In the genomic region with DNA sequence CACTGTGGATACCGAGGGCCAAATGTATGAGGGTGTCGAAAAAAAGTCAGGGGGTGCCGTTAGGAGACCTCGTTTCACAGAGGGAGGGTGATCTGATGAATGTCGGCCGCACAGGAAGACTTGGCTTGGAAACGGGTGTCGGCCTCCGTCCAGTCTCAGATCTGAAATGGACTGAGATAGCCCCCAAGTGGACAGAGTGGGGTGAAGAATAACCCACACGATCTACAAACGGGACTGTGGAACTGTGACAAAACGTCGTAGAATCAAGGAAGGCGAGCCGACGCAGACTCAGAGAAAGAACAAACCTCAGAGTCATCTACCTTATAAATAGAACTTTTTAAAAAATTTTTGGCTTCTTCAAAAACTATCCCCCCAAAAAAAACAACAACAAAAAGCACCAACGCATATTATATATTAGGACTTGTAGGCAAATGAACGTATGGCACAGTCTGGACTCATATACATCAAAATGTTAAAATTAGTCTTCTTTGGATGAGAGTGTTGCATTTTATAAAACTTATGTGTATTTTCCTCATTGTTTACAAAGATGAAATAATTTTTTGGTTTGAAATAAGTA, we compare ENCODE assay signal across 8 cellular contexts.
DNase-seq lines count a peak whose midpoint lies in the region; ATAC-seq, FAIRE-seq and TF ChIP-seq lines count a peak whose summit lies in the region.

No MANE protein-coding gene starts in this region.

- H3K4me3 Mint-ChIP-seq in CD8-positive, alpha-beta T cell = peak overlapping the region; percentile 91
- peak overlapping the region; percentile 90 for H3K4me3 Mint-ChIP-seq in activated CD8-positive, alpha-beta memory T cell treated with anti-CD3 and anti-CD28 coated beads, Interleukin-2, amount 10 ng/mL, durations not matched to agents 7 days and 5 days

- CTCF ChIA-PET in CD8-positive, alpha-beta T cell (lab: Charles Lee) = interaction anchor here (0.6 to 3.9 kb wide), 2 partner anchors 272 to 273 kb away, joined by 3 to 26 read pairs; no protein-coding TSS in a partner anchor
- CTCF ChIA-PET in activated CD8-positive, alpha-beta memory T cell treated with anti-CD3 and anti-CD28 coated beads, Interleukin-2, amount 10 ng/mL, durations not matched to agents 7 days and 5 days (lab: Charles Lee) = interaction anchor here (0.7 to 5.5 kb wide), 9 partner anchors 11 to 286 kb away, joined by 4 to 63 read pairs (median 10); no protein-coding TSS in a partner anchor
- CTCF ChIA-PET in endothelial cell of umbilical vein (lab: Charles Lee) = interaction anchor here (1.0 to 2.7 kb wide), 10 partner anchors 31 to 286 kb away, joined by 4 to 81 read pairs (median 8); partner anchors contain the start of gene IRF2

- H3K27ac Mint-ChIP-seq in CD8-positive, alpha-beta T cell = peak overlapping the region; percentile 100
- peak overlapping the region; percentile 95 for H3K27ac Mint-ChIP-seq in activated CD8-positive, alpha-beta memory T cell treated with anti-CD3 and anti-CD28 coated beads, Interleukin-2, amount 10 ng/mL, durations not matched to agents 7 days and 5 days

- ATAC-seq in CD8-positive, alpha-beta T cell = peak; percentile 45
- peak; percentile 32 for ATAC-seq in GM19455 (IDR thresholded peaks at IDR 0.05; ENCODE audit: unreplicated experiment)
- peak; percentile 61 for ATAC-seq in activated CD8-positive, alpha-beta memory T cell treated with anti-CD3 and anti-CD28 coated beads, Interleukin-2, amount 10 ng/mL, durations not matched to agents 7 days and 5 days

- no peaks in the 10 kb centered on the region for H3K9me3 Mint-ChIP-seq in CD8-positive, alpha-beta T cell
- H3K9me3 Mint-ChIP-seq in activated CD8-positive, alpha-beta memory T cell treated with anti-CD3 and anti-CD28 coated beads, Interleukin-2, amount 10 ng/mL, durations not matched to agents 7 days and 5 days (ENCODE audit: low read depth) = no peaks in the 10 kb centered on the region

- H3K36me3 ChIP-seq in CD8-positive, alpha-beta T cell (ENCODE audit: insufficient read depth, low read length) = no peaks in the 10 kb centered on the region
- no peaks in the 10 kb centered on the region for H3K36me3 ChIP-seq in endothelial cell of umbilical vein (ENCODE audit: control insufficient read depth in 2 of 2, extremely low read depth in 1 of 2, insufficient read depth in 2 of 2, low read length in 2 of 2)

- no peaks in the 10 kb centered on the region for H4K20me1 ChIP-seq in endothelial cell of umbilical vein (replicated peaks; ENCODE audit: control insufficient read depth, extremely low read depth, insufficient read depth, low read length)

- intact Hi-C loops in CD8-positive, alpha-beta T cell (cut with DNase I, micrococcal nuclease) = loop anchor here (1.0 to 10.0 kb wide), 12 partner anchors 110 to 1654 kb away; partner anchors contain the start of genes CDKN2AIP (in 1 of the 2), CYP4V2 (in 1 of the 2), RWDD4 (in 1 of the 2) and SLC25A4 (in 1 of the 2)
- intact Hi-C loops in endothelial cell of umbilical vein (cut with micrococcal nuclease) = loop anchor here (1.0 to 5.0 kb wide), 9 partner anchors 37 to 1036 kb away; partner anchors contain the start of genes CASP3, CENPU and PRIMPOL

- peak overlapping the region; percentile 84 for H3K27ac ChIP-seq in CD8-positive, alpha-beta T cell (ENCODE audit: low read depth, low read length)
- H3K27ac ChIP-seq in endothelial cell of umbilical vein (ENCODE audit: insufficient read depth, low read depth, low read length) = peak overlapping the region; percentile 97

- peak overlapping the region; percentile 93 for H3K9ac ChIP-seq in endothelial cell of umbilical vein (replicated peaks; ENCODE audit: extremely low read depth, insufficient read depth, low read length)

- TF ChIP-seq CTCF in CD8-positive, alpha-beta T cell (IDR thresholded peaks at IDR 0.05) = peak; percentile 36
- TF ChIP-seq CTCF in endothelial cell of umbilical vein (IDR thresholded peaks at IDR 0.05; ENCODE audit: extremely low read depth in 1 of 2, insufficient read depth in 1 of 2, low read depth in 1 of 2, low read length in 2 of 2) = peak; percentile 60 to 66

- H3K4me2 ChIP-seq in endothelial cell of umbilical vein (ENCODE audit: insufficient read depth, low read length) = peak overlapping the region; percentile 99

- peak overlapping the region; percentile 57 for H3K4me3 ChIP-seq in CD8-positive, alpha-beta T cell (ENCODE audit: low read depth, low read length)
- H3K4me3 ChIP-seq in endothelial cell of umbilical vein (replicated peaks in 1 of 3; ENCODE audit: insufficient read depth in 1 of 3, low read depth in 1 of 3, low read length in 3 of 3) = peak overlapping the region; percentile 69 to 86 (median 71)

- peaks cover 33% of the 10 kb centered on the region for H3K4me1 ChIP-seq in CD8-positive, alpha-beta T cell (ENCODE audit: insufficient read depth, low read length)
- H3K4me1 ChIP-seq in endothelial cell of umbilical vein (ENCODE audit: control insufficient read depth, extremely low read depth, insufficient read depth, low read length) = peaks cover 28% of the 10 kb centered on the region

- H3K79me2 ChIP-seq in endothelial cell of umbilical vein (ENCODE audit: control insufficient read depth, insufficient read depth, low read length) = no peaks in the 10 kb centered on the region

- FAIRE-seq in endothelial cell of umbilical vein (lab: Jason Lieb, UNC) = peak; percentile 54

- DNase-seq in CD8-positive, alpha-beta T cell = peak; percentile 38 to 81 (median 58)
- DNase-seq in HPDE6-E6E7 (ENCODE audit: extremely low spot score) (peak; percentile 83), NOMO-1 treated with DMSO at 0.1 percent for 48 hours (lab: John Stamatoyannopoulos, UW; ENCODE audit: unreplicated experiment) (peak; percentile 90), endothelial cell of umbilical vein (ENCODE audit: low read depth, low spot score) (peak; percentile 92), middle frontal gyrus (ENCODE audit: extremely low spot score, low spot score) (peak; percentile 87)
- DNase-seq in activated CD8-positive, alpha-beta memory T cell treated with anti-CD3 and anti-CD28 coated beads, Interleukin-2, amount 10 ng/mL, durations not matched to agents 7 days and 5 days = peak; percentile 85
- DNase-seq in stimulated activated CD8-positive, alpha-beta memory T cell treated with anti-CD3 and anti-CD28 coated beads, Interleukin-2, amount 100 ng/mL, for 48 hours (ENCODE audit: low read depth in 2 of 2) = peak; percentile 32 to 35

- H3K36me3 Mint-ChIP-seq in CD8-positive, alpha-beta T cell = peaks cover 14% of the 10 kb centered on the region
- H3K36me3 Mint-ChIP-seq in activated CD8-positive, alpha-beta memory T cell treated with anti-CD3 and anti-CD28 coated beads, Interleukin-2, amount 10 ng/mL, durations not matched to agents 7 days and 5 days = peaks cover 8% of the 10 kb centered on the region

- no peak for TF ChIP-seq POLR2A in endothelial cell of umbilical vein (IDR thresholded peaks at IDR 0.05; ENCODE audit: low read depth, low read length)

- no peaks in the 10 kb centered on the region for H3K27me3 Mint-ChIP-seq in CD8-positive, alpha-beta T cell (ENCODE audit: low read depth)
- no peaks in the 10 kb centered on the region for H3K27me3 Mint-ChIP-seq in activated CD8-positive, alpha-beta memory T cell treated with anti-CD3 and anti-CD28 coated beads, Interleukin-2, amount 10 ng/mL, durations not matched to agents 7 days and 5 days

- no peaks in the 10 kb centered on the region for H3K9me3 ChIP-seq in CD8-positive, alpha-beta T cell (ENCODE audit: low read length)
- H3K9me3 ChIP-seq in endothelial cell of umbilical vein (replicated peaks; ENCODE audit: control insufficient read depth, insufficient read depth, low read length) = no peaks in the 10 kb centered on the region

- H3K4me1 Mint-ChIP-seq in CD8-positive, alpha-beta T cell (ENCODE audit: low read depth) = peaks cover 46% of the 10 kb centered on the region
- H3K4me1 Mint-ChIP-seq in activated CD8-positive, alpha-beta memory T cell treated with anti-CD3 and anti-CD28 coated beads, Interleukin-2, amount 10 ng/mL, durations not matched to agents 7 days and 5 days = peaks cover 50% of the 10 kb centered on the region

- H3K9me1 ChIP-seq in endothelial cell of umbilical vein (replicated peaks; ENCODE audit: control insufficient read depth, extremely low read depth, insufficient read depth, low read length) = no peaks in the 10 kb centered on the region

- no peaks in the 10 kb centered on the region for H3K27me3 ChIP-seq in CD8-positive, alpha-beta T cell (ENCODE audit: insufficient read depth, low read length)
- no peaks in the 10 kb centered on the region for H3K27me3 ChIP-seq in endothelial cell of umbilical vein (ENCODE audit: control insufficient read depth in 2 of 2, insufficient read depth in 2 of 2, low read length in 2 of 2)

- POLR2A ChIA-PET in CD8-positive, alpha-beta T cell (lab: Charles Lee) = interaction anchor here (1.0 to 4.1 kb wide), 6 partner anchors 63 to 274 kb away, joined by 3 to 65 read pairs (median 7); partner anchors contain the start of gene IRF2
- POLR2A ChIA-PET in endothelial cell of umbilical vein (lab: Charles Lee) = interaction anchor here (0.5 to 1.5 kb wide), 6 partner anchors 37 to 865 kb away, joined by 3 to 6 read pairs (median 4); partner anchors contain the start of genes CASP3, IRF2 and PRIMPOL

- dilution Hi-C loops in endothelial cell of umbilical vein (cut with MboI; ENCODE audit: extremely low pct_ligation_motif_present, low sequenced_read_pairs) = no loop called here

- H2AFZ ChIP-seq in endothelial cell of umbilical vein (ENCODE audit: low read depth, low read length) = peak overlapping the region; percentile 87

- no TSS peak for BruUV-seq in endothelial cell of umbilical vein (replicated peaks; lab: Mats Ljungman, UMichigan)

TF ChIP-seq in endothelial cell of umbilical vein, 7 proteins besides CTCF, POLR2A, EP300 and RAD21:
- TF ChIP-seq FOS (IDR thresholded peaks at IDR 0.05; ENCODE audit: borderline replicate concordance, insufficient read depth, low read length) = no peak
- no peak for TF ChIP-seq MYC (IDR thresholded peaks at IDR 0.05; ENCODE audit: low read depth, low read length)
- TF ChIP-seq, protein P1, sequence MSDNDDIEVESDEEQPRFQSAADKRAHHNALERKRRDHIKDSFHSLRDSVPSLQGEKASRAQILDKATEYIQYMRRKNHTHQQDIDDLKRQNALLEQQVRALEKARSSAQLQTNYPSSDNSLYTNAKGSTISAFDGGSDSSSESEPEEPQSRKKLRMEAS (IDR thresholded peaks at IDR 0.05; ENCODE audit: insufficient read depth, insufficient read length) = no peak
- TF ChIP-seq POLR2AphosphoS5 (IDR thresholded peaks at IDR 0.05; ENCODE audit: insufficient read depth, low read depth, low read length) = no peak
- TF ChIP-seq GATA2 (IDR thresholded peaks at IDR 0.05; ENCODE audit: insufficient read depth, insufficient read length, low read depth, low read length) = no peak
- TF ChIP-seq EZH2 (IDR thresholded peaks at IDR 0.05; ENCODE audit: borderline replicate concordance, low read depth, low read length, severe bottlenecking) = no peak
TF ChIP-seq in endothelial cell of umbilical vein: peak in this region for 0.

Comparison
In these comparisons a context has a peak if more than half of its experiments do, and no peak if none do; other contexts are left out.
1. Peak in every context shown above with its lines: DNase-seq, ATAC-seq, H3K4me3 ChIP-seq and H3K27ac ChIP-seq.
2. DNase-seq: peak in every context shown above with its lines; median percentile 92 in endothelial cell of umbilical vein; 90 in NOMO-1 treated with DMSO at 0.1 percent for 48 hours; 87 in middle frontal gyrus; 85 in activated CD8-positive, alpha-beta memory T cell treated with anti-CD3 and anti-CD28 coated beads, Interleukin-2, amount 10 ng/mL, durations not matched to agents 7 days and 5 days; 83 in HPDE6-E6E7; 58 in CD8-positive, alpha-beta T cell; 34 in stimulated activated CD8-positive, alpha-beta memory T cell treated with anti-CD3 and anti-CD28 coated beads, Interleukin-2, amount 100 ng/mL, for 48 hours.